8 cellular contexts compared by ENCODE assay signal in genomic region chr2:28276076-28276618, GRCh38.
DNase-seq lines count a peak whose midpoint lies in the region; ATAC-seq, FAIRE-seq and TF ChIP-seq lines count a peak whose summit lies in the region.

No MANE protein-coding gene starts in this region.

- no peak overlapping the region for H3K4me3 ChIP-seq in cardiac fibroblast (replicated peaks in 1 of 2; ENCODE audit: low read depth in 2 of 2, low read length in 2 of 2)
- H3K4me3 ChIP-seq in naive thymus-derived CD4-positive, alpha-beta T cell (ENCODE audit: low read length), result no peak overlapping the region

- no peak overlapping the region for H3K27ac ChIP-seq in naive thymus-derived CD4-positive, alpha-beta T cell (ENCODE audit: low read depth, low read length)

- no peaks in the 10 kb centered on the region for H3K27me3 Mint-ChIP-seq in naive thymus-derived CD4-positive, alpha-beta T cell

- H3K36me3 ChIP-seq in naive thymus-derived CD4-positive, alpha-beta T cell (ENCODE audit: control insufficient read depth in 2 of 3, insufficient read depth in 3 of 3, low read length in 3 of 3), result peaks cover 0 to 5% (median 0%) of the 10 kb centered on the region in 3 experiments

- H3K36me3 Mint-ChIP-seq in naive thymus-derived CD4-positive, alpha-beta T cell, result peaks cover 5 to 43% (median 29%) of the 10 kb centered on the region in 5 donors

- CTCF ChIA-PET in naive thymus-derived CD4-positive, alpha-beta T cell (lab: Charles Lee), result interaction anchor here (0.7 kb wide), 1 partner anchor 8 kb away, joined by 3 read pairs; no protein-coding TSS in a partner anchor

- no peak for TF ChIP-seq CTCF in cardiac fibroblast (IDR thresholded peaks at IDR 0.05; ENCODE audit: low read depth, low read length)

- no peaks in the 10 kb centered on the region for H3K9me3 ChIP-seq in naive thymus-derived CD4-positive, alpha-beta T cell (ENCODE audit: control insufficient read depth in 2 of 3, low read length in 3 of 3)

- POLR2A ChIA-PET in naive thymus-derived CD4-positive, alpha-beta T cell (lab: Charles Lee), result no interaction called here

- no peak for FAIRE-seq in GM19239 (lab: Jason Lieb, UNC)

- H3K9me3 Mint-ChIP-seq in naive thymus-derived CD4-positive, alpha-beta T cell, result peaks cover 0 to 3% (median 0%) of the 10 kb centered on the region in 11 donors

- no peak overlapping the region for H3K4me3 Mint-ChIP-seq in naive thymus-derived CD4-positive, alpha-beta T cell

- ATAC-seq in GM19463 (IDR thresholded peaks at IDR 0.05; ENCODE audit: unreplicated experiment) (peak; percentile 73), HG03097 (IDR thresholded peaks at IDR 0.05; ENCODE audit: low FRiP score, unreplicated experiment) (no peak), GM21515 (IDR thresholded peaks at IDR 0.05; ENCODE audit: unreplicated experiment) (no peak)
- ATAC-seq in naive thymus-derived CD4-positive, alpha-beta T cell, result peak; percentile 26

- no peaks in the 10 kb centered on the region for H3K27me3 ChIP-seq in naive thymus-derived CD4-positive, alpha-beta T cell (ENCODE audit: control insufficient read depth in 2 of 2, insufficient read depth in 2 of 2, low read length in 2 of 2)

- H3K27ac Mint-ChIP-seq in naive thymus-derived CD4-positive, alpha-beta T cell, result peak overlapping the region in 1 of 9 donors; percentile 40

- peaks cover 0 to 12% of the 10 kb centered on the region in 2 donors for H3K4me1 ChIP-seq in naive thymus-derived CD4-positive, alpha-beta T cell (ENCODE audit: control insufficient read depth in 2 of 2, insufficient read depth in 2 of 2, low read length in 2 of 2)

- peaks cover 0 to 43% (median 6%) of the 10 kb centered on the region in 7 donors for H3K4me1 Mint-ChIP-seq in naive thymus-derived CD4-positive, alpha-beta T cell

- DNase-seq in AG20443 (ENCODE audit: low spot score) (peak; percentile 87), NCI-H226 (peak; percentile 95), cardiac fibroblast (ENCODE audit: low read depth in 2 of 2) (peak; percentile 89 to 98), GM19239 (ENCODE audit: insufficient read length, low spot score) (no peak)
- DNase-seq in naive thymus-derived CD4-positive, alpha-beta T cell, result no peak

- intact Hi-C loops in naive thymus-derived CD4-positive, alpha-beta T cell (cut with micrococcal nuclease), result no loop called here

Comparison
In these comparisons a context has a peak if more than half of its experiments do, and no peak if none do; other contexts are left out.
1. DNase-seq: peak in AG20443 (single experiment), NCI-H226 (single experiment) and cardiac fibroblast (2 of 2); none in naive thymus-derived CD4-positive, alpha-beta T cell (0 of 9) and GM19239 (single experiment).
2. ATAC-seq: peak in GM19463 (single experiment) and naive thymus-derived CD4-positive, alpha-beta T cell (single experiment); none in HG03097 (single experiment) and GM21515 (single experiment).